In genomic region chr2:122706757-122707223, GRCh38 we compare ENCODE assay signal across 26 cellular contexts.
A peak's percentile ranks its signal among the peaks of the same experiment; 100 is the strongest.
DNase-seq lines count a peak whose midpoint lies in the region; ATAC-seq, FAIRE-seq and TF ChIP-seq lines count a peak whose summit lies in the region.
"Had no signal": no experiment of that assay in that cellular context is flagged by ENCODE, and none has a peak within 500 bp of the region (broad histone marks: within the 10 kb centered on the region; RNA-seq: fewer than 3 reads in every experiment).

No MANE protein-coding gene starts in this region.

- DNase-seq in NOMO-1 (lab: John Stamatoyannopoulos, UW; ENCODE audit: unreplicated experiment in 2 of 2) (peak; percentile 63 to 69), NOMO-1 treated with dmso at 0.1 percent for 144 hours (lab: John Stamatoyannopoulos, UW; ENCODE audit: unreplicated experiment) (no peak), PC-9 (no peak), kidney (no peak), upper lobe of right lung (no peak), DMS53 (lab: John Stamatoyannopoulos, UW) (no peak)
- no peak for DNase-seq in effector CD8-positive, alpha-beta T cell (lab: John Stamatoyannopoulos, UW)
- DNase-seq in CD4-positive, alpha-beta T cell = no peak
- DNase-seq: 8988T; activated CD4-positive, alpha-beta T cell treated with anti-CD3 and anti-CD28 coated beads, Interleukin-2, amount 10 ng/mL, durations not matched to agents 24 days and 14 days; activated naive CD4-positive, alpha-beta T cell treated with anti-CD3 and anti-CD28 coated beads, Interleukin-2, amount 10 ng/mL, durations not matched to agents 7 days and 5 days; activated T-cell treated with anti-CD3 and anti-CD28 coated beads, Interleukin-2, amount 50 U/mL, for 72 hours; amniotic stem cell; effector memory CD8-positive, alpha-beta T cell; gastrocnemius medialis; KBM-7; NCI-H1048; NCI-H1694 treated with DMSO at 0.1 percent for 48 hours; NCI-H2171; NCI-H524; psoas muscle; RPMI8226; WERI-Rb-1 had no signal

- no peaks in the 10 kb centered on the region for H3K4me1 Mint-ChIP-seq in CD4-positive, alpha-beta T cell (ENCODE audit: low read depth)
- H3K4me1 Mint-ChIP-seq: activated CD4-positive, alpha-beta T cell treated with anti-CD3 and anti-CD28 coated beads, Interleukin-2, amount 10 ng/mL, durations not matched to agents 24 days and 14 days; activated naive CD4-positive, alpha-beta T cell treated with anti-CD3 and anti-CD28 coated beads, Interleukin-2, amount 10 ng/mL, durations not matched to agents 7 days and 5 days; B cell had no signal

- no peaks in the 10 kb centered on the region for H3K36me3 Mint-ChIP-seq in CD4-positive, alpha-beta T cell (ENCODE audit: low read depth)
- H3K36me3 Mint-ChIP-seq: activated naive CD4-positive, alpha-beta T cell treated with anti-CD3 and anti-CD28 coated beads, Interleukin-2, amount 10 ng/mL, durations not matched to agents 7 days and 5 days had no signal

- H3K27ac ChIP-seq in PC-9 (no peak overlapping the region), kidney (ENCODE audit: low read depth in 2 of 2, low read length in 2 of 2) (peak overlapping the region; percentile 59 to 61), upper lobe of right lung (no peak overlapping the region)
- H3K27ac ChIP-seq in CD4-positive, alpha-beta T cell (ENCODE audit: low read depth, low read length) = no peak overlapping the region
- H3K27ac ChIP-seq: esophagus muscularis mucosa, gastrocnemius medialis, psoas muscle, SK-N-MC, WERI-Rb-1 had no signal

- no peak overlapping the region for H3K27ac Mint-ChIP-seq in CD4-positive, alpha-beta T cell
- H3K27ac Mint-ChIP-seq: activated CD4-positive, alpha-beta T cell treated with anti-CD3 and anti-CD28 coated beads, Interleukin-2, amount 10 ng/mL, durations not matched to agents 24 days and 14 days; activated naive CD4-positive, alpha-beta T cell treated with anti-CD3 and anti-CD28 coated beads, Interleukin-2, amount 10 ng/mL, durations not matched to agents 7 days and 5 days; activated T-cell treated with anti-CD3 and anti-CD28 coated beads, Interleukin-2, amount 50 U/mL, for 72 hours; B cell; effector memory CD8-positive, alpha-beta T cell had no signal

- H3K9ac ChIP-seq in kidney (ENCODE audit: low read length in 2 of 2) = no peak overlapping the region

- no peaks in the 10 kb centered on the region for H3K27me3 ChIP-seq in PC-9 (ENCODE audit: insufficient read depth, low read depth)
- H3K27me3 ChIP-seq in upper lobe of right lung = no peaks in the 10 kb centered on the region
- no peaks in the 10 kb centered on the region for H3K27me3 ChIP-seq in CD4-positive, alpha-beta T cell (ENCODE audit: control insufficient read depth, insufficient read depth, low read length)
- H3K27me3 ChIP-seq: esophagus muscularis mucosa, gastrocnemius medialis had no signal

- BruUV-seq in PC-9 (replicated peaks; lab: Mats Ljungman, UMichigan) = no TSS peak

- H3K4me3 ChIP-seq in PC-9 (no peak overlapping the region), kidney (ENCODE audit: low read length in 2 of 2) (no peak overlapping the region), upper lobe of right lung (no peak overlapping the region)
- H3K4me3 ChIP-seq: esophagus muscularis mucosa, gastrocnemius medialis, psoas muscle, SK-N-MC had no signal

- no peaks in the 10 kb centered on the region for H3F3A ChIP-seq in PC-9 (ENCODE audit: insufficient read depth, low read depth)

- H3K36me3 ChIP-seq in PC-9 (ENCODE audit: low read depth) (no peaks in the 10 kb centered on the region), kidney (ENCODE audit: control insufficient read depth in 1 of 2, insufficient read depth in 2 of 2, low read length in 2 of 2) (no peaks in the 10 kb centered on the region), upper lobe of right lung (no peaks in the 10 kb centered on the region)
- H3K36me3 ChIP-seq: esophagus muscularis mucosa, gastrocnemius medialis, WERI-Rb-1 had no signal

- no peaks in the 10 kb centered on the region for H3K79me2 ChIP-seq in PC-9 (ENCODE audit: low read depth)

- H3K4me1 ChIP-seq in PC-9 (replicated peaks; ENCODE audit: insufficient read depth) = 0 out of 2 replicates have a peak, but pooled peaks cover 5% of the 10 kb centered on the region
- H3K4me1 ChIP-seq in kidney (ENCODE audit: control insufficient read depth in 1 of 2, insufficient read depth in 1 of 2, low read depth in 1 of 2, low read length in 2 of 2) = no peaks in the 10 kb centered on the region
- no peaks in the 10 kb centered on the region for H3K4me1 ChIP-seq in upper lobe of right lung
- H3K4me1 ChIP-seq: esophagus muscularis mucosa, gastrocnemius medialis, psoas muscle had no signal

- H3K9me2 ChIP-seq in PC-9 (ENCODE audit: insufficient read depth) = no peaks in the 10 kb centered on the region

- FAIRE-seq in kidney (lab: Jason Lieb, UNC) = no peak

- peak overlapping the region; percentile 22; the same call in 1 of the 2 replicates for H2AFZ ChIP-seq in PC-9

- no peak overlapping the region for H3K4me3 Mint-ChIP-seq in CD4-positive, alpha-beta T cell
- H3K4me3 Mint-ChIP-seq: activated CD4-positive, alpha-beta T cell treated with anti-CD3 and anti-CD28 coated beads, Interleukin-2, amount 10 ng/mL, durations not matched to agents 24 days and 14 days; activated naive CD4-positive, alpha-beta T cell treated with anti-CD3 and anti-CD28 coated beads, Interleukin-2, amount 10 ng/mL, durations not matched to agents 7 days and 5 days; activated T-cell treated with anti-CD3 and anti-CD28 coated beads, Interleukin-2, amount 50 U/mL, for 72 hours; B cell; effector memory CD8-positive, alpha-beta T cell had no signal

- CTCF ChIA-PET in PC-9 (lab: Charles Lee) = no interaction called here
- CTCF ChIA-PET in CD4-positive, alpha-beta T cell (lab: Charles Lee) = no interaction called here

- no peaks in the 10 kb centered on the region for H4K20me1 ChIP-seq in PC-9 (ENCODE audit: insufficient read depth)

- POLR2A ChIA-PET in PC-9 (lab: Charles Lee; ENCODE audit: unreplicated experiment) = no interaction called here
- POLR2A ChIA-PET in CD4-positive, alpha-beta T cell (lab: Charles Lee) = no interaction called here

- H3K9me3 ChIP-seq in PC-9 (ENCODE audit: insufficient read depth, low read depth) = no peaks in the 10 kb centered on the region
- no peaks in the 10 kb centered on the region for H3K9me3 ChIP-seq in kidney (ENCODE audit: control insufficient read depth in 1 of 2, low read length in 2 of 2)
- no peaks in the 10 kb centered on the region for H3K9me3 ChIP-seq in upper lobe of right lung
- no peaks in the 10 kb centered on the region for H3K9me3 ChIP-seq in CD4-positive, alpha-beta T cell (ENCODE audit: control insufficient read depth, low read length)
- H3K9me3 ChIP-seq: esophagus muscularis mucosa, gastrocnemius medialis, psoas muscle had no signal

- H3K4me2 ChIP-seq in PC-9 = peak overlapping the region; percentile 11; the same call in 1 of the 2 replicates

- no peaks in the 10 kb centered on the region for H3K27me3 Mint-ChIP-seq in CD4-positive, alpha-beta T cell
- H3K27me3 Mint-ChIP-seq: activated CD4-positive, alpha-beta T cell treated with anti-CD3 and anti-CD28 coated beads, Interleukin-2, amount 10 ng/mL, durations not matched to agents 24 days and 14 days; activated naive CD4-positive, alpha-beta T cell treated with anti-CD3 and anti-CD28 coated beads, Interleukin-2, amount 10 ng/mL, durations not matched to agents 7 days and 5 days; B cell; effector memory CD8-positive, alpha-beta T cell had no signal

- intact Hi-C loops in PC-9 (cut with micrococcal nuclease; ENCODE audit: unreplicated experiment) = no loop called here
- intact Hi-C loops in kidney (cut with DNase I) = no loop called here
- intact Hi-C loops in upper lobe of right lung (cut with DNase I) = no loop called here
- intact Hi-C loops in CD4-positive, alpha-beta T cell (cut with DNase I, micrococcal nuclease) = no loop called here

- peak; percentile 42 for ATAC-seq in upper lobe of right lung
- no peak for ATAC-seq in CD4-positive, alpha-beta T cell (ENCODE audit: poor library complexity)
- ATAC-seq: activated T-cell treated with anti-CD3 and anti-CD28 coated beads, Interleukin-2, amount 50 U/mL, for 72 hours; effector memory CD8-positive, alpha-beta T cell; gastrocnemius medialis; psoas muscle had no signal

- no peak for TF ChIP-seq CTCF in PC-9 (conservative IDR thresholded peaks at IDR 0.05)
- TF ChIP-seq CTCF in kidney (IDR thresholded peaks at IDR 0.05; ENCODE audit: borderline replicate concordance, extremely low read depth, insufficient read depth) = no peak
- TF ChIP-seq CTCF in upper lobe of right lung (IDR thresholded peaks at IDR 0.05) = no peak
- TF ChIP-seq CTCF in CD4-positive, alpha-beta T cell (IDR thresholded peaks at IDR 0.05) = no peak

- peaks cover 2% of the 10 kb centered on the region for H3K9me3 Mint-ChIP-seq in CD4-positive, alpha-beta T cell
- H3K9me3 Mint-ChIP-seq: activated CD4-positive, alpha-beta T cell treated with anti-CD3 and anti-CD28 coated beads, Interleukin-2, amount 10 ng/mL, durations not matched to agents 24 days and 14 days had no signal

Comparison
In these comparisons a context has a peak if more than half of its experiments do, and no peak if none do; other contexts are left out.
1. DNase-seq: peak in NOMO-1 (2 of 2); none in NOMO-1 treated with dmso at 0.1 percent for 144 hours (single experiment), PC-9 (0 of 2), kidney (single experiment), upper lobe of right lung (single experiment), effector CD8-positive, alpha-beta T cell (single experiment), DMS53 (single experiment) and CD4-positive, alpha-beta T cell (0 of 10).
2. H3K27ac ChIP-seq: peak in kidney (2 of 2); none in PC-9 (single experiment), upper lobe of right lung (single experiment) and CD4-positive, alpha-beta T cell (single experiment).